Comparison of ENCODE assay signal across 10 cellular contexts in the genomic region with DNA sequence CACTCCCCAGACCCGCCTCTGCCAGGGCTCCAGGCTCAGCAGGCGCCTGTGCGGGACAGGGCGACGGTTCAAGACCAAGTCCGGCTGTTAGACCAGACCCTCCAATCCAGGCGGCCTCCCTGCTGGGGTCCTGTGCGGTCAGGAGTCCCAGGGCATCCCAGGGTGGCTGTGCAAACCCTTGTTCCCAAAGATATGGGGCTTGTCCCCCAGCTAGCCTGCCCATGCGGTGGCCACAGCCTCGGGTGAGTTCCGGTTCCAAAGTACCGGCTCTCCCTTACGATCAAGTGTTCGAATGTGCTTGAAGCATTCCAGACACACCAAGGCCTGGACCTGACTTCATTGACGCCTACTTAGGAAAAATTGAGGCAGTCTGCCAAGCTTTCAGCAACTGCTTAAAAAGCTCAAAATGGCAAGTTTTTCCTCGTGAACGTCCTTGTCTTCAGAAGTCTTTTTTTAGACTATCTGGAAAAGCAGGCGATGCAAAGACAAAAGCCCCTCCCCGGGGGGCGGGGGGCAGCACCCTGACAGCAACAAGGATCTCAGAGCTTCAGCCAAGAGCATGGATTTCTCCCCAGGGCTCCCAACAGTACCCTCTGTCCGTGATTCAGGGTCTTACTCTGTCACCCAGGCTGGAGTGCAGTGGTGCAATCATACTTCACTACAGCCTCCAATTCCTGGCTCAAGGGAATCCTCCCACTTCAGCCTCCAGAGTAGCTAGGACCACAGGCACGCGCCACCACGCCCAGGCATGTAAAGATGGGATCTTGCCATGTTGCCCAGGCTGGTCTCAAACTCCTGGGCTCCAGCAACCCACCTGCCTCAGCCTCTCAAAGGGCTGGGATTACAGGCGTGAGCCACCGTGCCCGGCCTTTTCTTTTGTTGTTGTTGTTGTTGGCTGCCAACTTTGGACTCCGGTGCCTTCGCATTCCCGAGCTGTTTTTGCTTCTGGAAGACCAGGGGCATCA. TPM values are rescaled to one million over a fixed set of nuclear protein-coding genes. Genes with fewer than 3 reads are reported as not detected.
DNase-seq lines count a peak whose midpoint lies in the region; ATAC-seq and TF ChIP-seq lines count a peak whose summit lies in the region.
"Had no signal": no experiment of that assay in that cellular context is flagged by ENCODE, and none has a peak within 500 bp of the region (broad histone marks: within the 10 kb centered on the region; RNA-seq: fewer than 3 reads in every experiment).

No MANE protein-coding gene starts in this region.

- no peak for ATAC-seq in GM21515 (IDR thresholded peaks at IDR 0.05; ENCODE audit: unreplicated experiment)
- ATAC-seq in GM21723 (IDR thresholded peaks at IDR 0.05; ENCODE audit: unreplicated experiment): no peak
- no peak for ATAC-seq in HG02798 (IDR thresholded peaks at IDR 0.05; ENCODE audit: poor library complexity, unreplicated experiment)

- peaks cover 30% of the 10 kb centered on the region for H3F3A ChIP-seq in neural progenitor cell (ENCODE audit: low read depth)

- H3K4me1 Mint-ChIP-seq in endothelial cell (ENCODE audit: unreplicated experiment) (no peaks in the 10 kb centered on the region), neural progenitor cell (peaks cover 16% of the 10 kb centered on the region)

- no peaks in the 10 kb centered on the region for H3K9me3 ChIP-seq in neural progenitor cell (ENCODE audit: low read depth)

- H3K27me3 ChIP-seq in neural progenitor cell: no peaks in the 10 kb centered on the region

- DNase-seq in AG09309 (ENCODE audit: low read depth) (no peak), RKO (ENCODE audit: low spot score) (peak; percentile 59), endothelial cell (ENCODE audit: low spot score) (no peak), neural progenitor cell (ENCODE audit: low spot score) (no peak)
- no peak for DNase-seq in activated effector memory CD4-positive, alpha-beta T cell treated with anti-CD3 and anti-CD28 coated beads, Interleukin-2, amount 50 U/mL, for 16 hours
- DNase-seq: GOT3, small intestine had no signal

- H3K9me3 Mint-ChIP-seq in endothelial cell (ENCODE audit: unreplicated experiment) (no peaks in the 10 kb centered on the region), neural progenitor cell (no peaks in the 10 kb centered on the region)

- H3K27ac Mint-ChIP-seq in endothelial cell (ENCODE audit: unreplicated experiment) (no peak overlapping the region), neural progenitor cell (no peak overlapping the region)

- peaks cover 40% of the 10 kb centered on the region for H4K20me1 ChIP-seq in neural progenitor cell (ENCODE audit: low read depth)

- H3K4me3 Mint-ChIP-seq in endothelial cell (ENCODE audit: unreplicated experiment) (peak overlapping the region; percentile 19), neural progenitor cell (peak overlapping the region; percentile 75)

- H3K27me3 Mint-ChIP-seq in endothelial cell (ENCODE audit: unreplicated experiment) (peaks cover 5% of the 10 kb centered on the region), neural progenitor cell (ENCODE audit: insufficient read depth, low read depth) (peaks cover 5% of the 10 kb centered on the region)

- H3K36me3 ChIP-seq in neural progenitor cell: no peaks in the 10 kb centered on the region

- peak overlapping the region; percentile 9 for H3K4me3 ChIP-seq in AG09309 (ENCODE audit: control insufficient read depth, low read depth, low read length)
- H3K4me3 ChIP-seq in neural progenitor cell: no peak overlapping the region

- peaks cover 28% of the 10 kb centered on the region for H3K79me2 ChIP-seq in neural progenitor cell (ENCODE audit: low read depth)

- no peak overlapping the region for H3K4me2 ChIP-seq in neural progenitor cell

- H3K9ac ChIP-seq in neural progenitor cell: no peak overlapping the region

- peaks cover 22% of the 10 kb centered on the region for H3K4me1 ChIP-seq in neural progenitor cell

- no peak overlapping the region for H3K27ac ChIP-seq in neural progenitor cell

- TF ChIP-seq CTCF in AG09309 (IDR thresholded peaks at IDR 0.05; ENCODE audit: control insufficient read depth, insufficient read depth, low read depth, low read length, missing control alignments): no peak
- TF ChIP-seq CTCF in endothelial cell (IDR thresholded peaks at IDR 0.05; ENCODE audit: unreplicated experiment): no peak
- TF ChIP-seq CTCF in neural progenitor cell (IDR thresholded peaks at IDR 0.05): no peak

- H2AFZ ChIP-seq in neural progenitor cell (replicated peaks): no peak overlapping the region

- H3K36me3 Mint-ChIP-seq in endothelial cell (ENCODE audit: low read depth, unreplicated experiment): peaks cover 3% of the 10 kb centered on the region
- peaks cover 2% of the 10 kb centered on the region for H3K36me3 Mint-ChIP-seq in neural progenitor cell

RNA-seq across cellular contexts. Expression of a gene that starts 2.3 kb away (rescaled TPM):
- total RNA-seq in endothelial cell (ENCODE audit: unreplicated experiment): 118 TPM
- 11.3 and 68.2 TPM in 2 replicates for total RNA-seq in neural progenitor cell (ENCODE audit: low replicate concordance)

RNA-seq across cellular contexts. Expression of a gene that starts 35.8 kb away (rescaled TPM):
- 73.3 TPM for total RNA-seq in endothelial cell (ENCODE audit: unreplicated experiment)
- 7.4 and 15.7 TPM in 2 replicates for total RNA-seq in neural progenitor cell (ENCODE audit: low replicate concordance)
